In genomic region chr9:13364271-13364670, GRCh38 we compare ENCODE assay signal across 21 cellular contexts.
"Had no signal": no experiment of that assay in that cellular context is flagged by ENCODE, and none has a peak within 500 bp of the region (broad histone marks: within the 10 kb centered on the region; RNA-seq: fewer than 3 reads in every experiment).

No MANE protein-coding gene starts in this region.

- H3K4me3 ChIP-seq: dorsolateral prefrontal cortex, lower lobe of right lung, pancreas, skin epidermis, tibial nerve, uterus had no signal

- H3K27me3 ChIP-seq: tibial nerve, uterus had no signal

- H3K9me3 ChIP-seq: lower lobe of right lung, pancreas, tibial nerve, uterus had no signal

- H3K36me3 ChIP-seq: lower lobe of right lung, pancreas, tibial nerve, uterus had no signal

- H3K27ac ChIP-seq: dorsolateral prefrontal cortex, lower lobe of right lung, pancreas, tibial nerve, uterus had no signal

- H3K4me1 ChIP-seq: lower lobe of right lung, pancreas, uterus had no signal

- DNase-seq: activated CD4-positive, alpha-beta memory T cell treated with anti-CD3 and anti-CD28 coated beads, Interleukin-2, amount 10 ng/mL, durations not matched to agents 7 days and 5 days; activated CD4-positive, alpha-beta T cell treated with anti-CD3 and anti-CD28 coated beads for 36 hours; activated effector memory CD4-positive, alpha-beta T cell treated with Interleukin-2 at 50 U/mL for 16 hours; activated T-cell treated with anti-CD3 and anti-CD28 coated beads, Interleukin-2, amount 50 U/mL, for 4 hours; amygdala; dorsolateral prefrontal cortex; erythroblast; foreskin melanocyte; head of caudate nucleus; left cardiac atrium; lower lobe of right lung; midbrain; pancreas; retina; stimulated activated CD4-positive, alpha-beta T cell treated with anti-CD3 and anti-CD28 coated beads, Interleukin-4, amount 100 ng/mL, for 24 hours; stimulated activated naive CD4-positive, alpha-beta T cell; substantia nigra; T-helper 17 cell; uterus had no signal
